Comparison of ENCODE assay signal across 1 cellular context in genomic region chr10:5666324-5667220, GRCh38.
TF ChIP-seq lines count a peak whose summit lies in the region.

A gene with protein sequence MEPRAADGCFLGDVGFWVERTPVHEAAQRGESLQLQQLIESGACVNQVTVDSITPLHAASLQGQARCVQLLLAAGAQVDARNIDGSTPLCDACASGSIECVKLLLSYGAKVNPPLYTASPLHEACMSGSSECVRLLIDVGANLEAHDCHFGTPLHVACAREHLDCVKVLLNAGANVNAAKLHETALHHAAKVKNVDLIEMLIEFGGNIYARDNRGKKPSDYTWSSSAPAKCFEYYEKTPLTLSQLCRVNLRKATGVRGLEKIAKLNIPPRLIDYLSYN (minus strand): TSS chr10:5666595. CDS start chr10:5666551, 44 bp downstream.

TF ChIP-seq in IMR-90, 13 proteins besides CTCF, POLR2A, EP300 and RAD21 (continued from another document):
- TF ChIP-seq USF2 (IDR thresholded peaks at IDR 0.05; ENCODE audit: low read depth, low read length) (no peak), MXI1 (IDR thresholded peaks at IDR 0.05; ENCODE audit: borderline replicate concordance, low read depth, low read length) (no peak), SMC3 (IDR thresholded peaks at IDR 0.05; ENCODE audit: low read depth, low read length) (no peak), RFX5 (IDR thresholded peaks at IDR 0.05; ENCODE audit: low read depth, low read length) (no peak), FOS (IDR thresholded peaks at IDR 0.05; ENCODE audit: low read depth, low read length) (no peak), CHD1 (IDR thresholded peaks at IDR 0.05; ENCODE audit: low read depth, low read length) (no peak)
- TF ChIP-seq, protein P1, sequence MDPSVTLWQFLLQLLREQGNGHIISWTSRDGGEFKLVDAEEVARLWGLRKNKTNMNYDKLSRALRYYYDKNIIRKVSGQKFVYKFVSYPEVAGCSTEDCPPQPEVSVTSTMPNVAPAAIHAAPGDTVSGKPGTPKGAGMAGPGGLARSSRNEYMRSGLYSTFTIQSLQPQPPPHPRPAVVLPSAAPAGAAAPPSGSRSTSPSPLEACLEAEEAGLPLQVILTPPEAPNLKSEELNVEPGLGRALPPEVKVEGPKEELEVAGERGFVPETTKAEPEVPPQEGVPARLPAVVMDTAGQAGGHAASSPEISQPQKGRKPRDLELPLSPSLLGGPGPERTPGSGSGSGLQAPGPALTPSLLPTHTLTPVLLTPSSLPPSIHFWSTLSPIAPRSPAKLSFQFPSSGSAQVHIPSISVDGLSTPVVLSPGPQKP (IDR thresholded peaks at IDR 0.05; ENCODE audit: borderline replicate concordance, low read depth, low read length), result no peak
